In genomic region chr15:29820802-29821160, GRCh38 we compare ENCODE assay signal across 9 cellular contexts. TPM values are rescaled to one million over a fixed set of nuclear protein-coding genes. Genes with fewer than 3 reads are reported as not detected.
DNase-seq lines count a peak whose midpoint lies in the region; ATAC-seq, FAIRE-seq and TF ChIP-seq lines count a peak whose summit lies in the region.
"Had no signal": no experiment of that assay in that cellular context is flagged by ENCODE, and none has a peak within 500 bp of the region (broad histone marks: within the 10 kb centered on the region; RNA-seq: fewer than 3 reads in every experiment).

No MANE protein-coding gene starts in this region.

- ATAC-seq in left lung = no peak
- ATAC-seq in GM21717 (IDR thresholded peaks at IDR 0.05; ENCODE audit: unreplicated experiment) = no peak
- ATAC-seq: GM12878 had no signal

- no peaks in the 10 kb centered on the region for H3K9me3 ChIP-seq in HUES64 (ENCODE audit: insufficient read depth, low read depth, low read length)
- no peaks in the 10 kb centered on the region for H3K9me3 ChIP-seq in left lung
- H3K9me3 ChIP-seq in subcutaneous abdominal adipose tissue (ENCODE audit: control insufficient read depth in 5 of 5, low read length in 5 of 5) = peaks cover 0 to 3% (median 0%) of the 10 kb centered on the region in 5 donors

- DNase-seq in bronchial epithelial cell (ENCODE audit: low read depth) = no peak
- DNase-seq in left lung = no peak
- no peak for DNase-seq in NCI-H2107 treated with DMSO at 0.1 percent for 48 hours (lab: John Stamatoyannopoulos, UW; ENCODE audit: unreplicated experiment)
- DNase-seq in UCSD-AML1 (lab: John Stamatoyannopoulos, UW; ENCODE audit: unreplicated experiment) = no peak
- no peak for DNase-seq in stimulated activated CD8-positive, alpha-beta memory T cell treated with anti-CD3 and anti-CD28 coated beads, Interleukin-4, amount 100 ng/mL, for 48 hours

- no peak for FAIRE-seq in bronchial epithelial cell (lab: Jason Lieb, UNC)
- FAIRE-seq: GM12878 had no signal

- 3% methylated on average over 2 of the region's 4 CpGs for whole genome bisulfite sequencing in HUES64

- H3K36me3 ChIP-seq in HUES64 (ENCODE audit: insufficient read depth, low read length) (no peaks in the 10 kb centered on the region), bronchial epithelial cell (ENCODE audit: control insufficient read depth, insufficient read depth, low read length) (no peaks in the 10 kb centered on the region), left lung (no peaks in the 10 kb centered on the region), subcutaneous abdominal adipose tissue (ENCODE audit: control insufficient read depth in 5 of 5, insufficient read depth in 5 of 5, low read length in 5 of 5) (no peaks in the 10 kb centered on the region)

- TF ChIP-seq CTCF in bronchial epithelial cell (IDR thresholded peaks at IDR 0.05; ENCODE audit: insufficient read depth, low read length, severe bottlenecking) (no peak), left lung (IDR thresholded peaks at IDR 0.05) (no peak)

- peaks cover 10% of the 10 kb centered on the region for H3K27me3 ChIP-seq in HUES64 (ENCODE audit: insufficient read depth, low read length)
- no peaks in the 10 kb centered on the region for H3K27me3 ChIP-seq in bronchial epithelial cell (ENCODE audit: control insufficient read depth, insufficient read depth, low read length)
- peaks cover 4 to 66% of the 10 kb centered on the region in 2 donors for H3K27me3 ChIP-seq in left lung
- H3K27me3 ChIP-seq in subcutaneous abdominal adipose tissue (ENCODE audit: control insufficient read depth in 5 of 5, insufficient read depth in 4 of 5, low read length in 5 of 5) = no peaks in the 10 kb centered on the region

- intact Hi-C loops in left lung (cut with DNase I) = no loop called here

- H3K27ac ChIP-seq in HUES64 (ENCODE audit: low read depth, low read length) (peak overlapping the region; percentile 69), left lung (peak overlapping the region; percentile 92 to 94), subcutaneous abdominal adipose tissue (ENCODE audit: low read depth, low read length) (peak overlapping the region; percentile 92)

- peak overlapping the region; percentile 97 for H3K9ac ChIP-seq in HUES64 (ENCODE audit: low read depth, low read length)
- peak overlapping the region; percentile 64 to 85 (median 80) for H3K9ac ChIP-seq in subcutaneous abdominal adipose tissue (ENCODE audit: low read length in 5 of 5)

- H3K4me3 ChIP-seq in HUES64 (ENCODE audit: low read length) = peak overlapping the region; percentile 95
- peak overlapping the region; percentile 54 for H3K4me3 ChIP-seq in bronchial epithelial cell (ENCODE audit: low read depth, low read length)
- H3K4me3 ChIP-seq in left lung = peak overlapping the region; percentile 59 to 73
- peak overlapping the region; percentile 77 to 90 (median 86) for H3K4me3 ChIP-seq in subcutaneous abdominal adipose tissue (ENCODE audit: low read depth in 1 of 5, low read length in 5 of 5)
- H3K4me3 ChIP-seq: GM12878 had no signal

- H3K4me1 ChIP-seq in HUES64 (ENCODE audit: insufficient read depth, low read length) = peaks cover 25% of the 10 kb centered on the region
- H3K4me1 ChIP-seq in left lung = peaks cover 4 to 21% of the 10 kb centered on the region in 2 donors
- H3K4me1 ChIP-seq in subcutaneous abdominal adipose tissue (ENCODE audit: control insufficient read depth in 5 of 5, insufficient read depth in 5 of 5, low read length in 5 of 5) = peaks cover 0 to 24% (median 20%) of the 10 kb centered on the region in 5 donors

RNA-seq across cellular contexts. Expression of gene TJP1, which starts 1.5 kb away (rescaled TPM):
- polyA plus RNA-seq in HUES64 (2013, experiment 1 of 2) = 77.8 TPM
- polyA plus RNA-seq in HUES64 (2013, experiment 2 of 2) = 71.4 TPM
- total RNA-seq in bronchial epithelial cell = 62.9 and 86.5 TPM in 2 replicates
- 100 to 1,000 TPM in 1 of 2 donors, 10 to 100 TPM in 1; 82.9 to 128 TPM for total RNA-seq in left lung
